1 cellular context compared by ENCODE assay signal in genomic region chr5:79628276-79628675, GRCh38.
TF ChIP-seq lines count a peak whose summit lies in the region.

No MANE protein-coding gene starts in this region.

TF ChIP-seq in HepG2, 621 proteins besides CTCF, POLR2A, EP300 and RAD21:
- TF ChIP-seq ZBTB20 (CRISPR knock-in tag; IDR thresholded peaks at IDR 0.05; ENCODE audit: borderline replicate concordance, low read depth) (no peak), ZNF296 (CRISPR knock-in tag; conservative IDR thresholded peaks at IDR 0.05) (no peak)
TF ChIP-seq in HepG2: peak in this region for 0.
